In genomic region chr17:61128671-61129115, GRCh38 we compare ENCODE assay signal across 1 cellular context.
TF ChIP-seq lines count a peak whose summit lies in the region.

No MANE protein-coding gene starts in this region.

TF ChIP-seq in IMR-90, 13 proteins besides CTCF, POLR2A, EP300 and RAD21 (continued from another document):
- TF ChIP-seq ELK1 (IDR thresholded peaks at IDR 0.05; ENCODE audit: borderline replicate concordance, low read depth, low read length) (no peak), NFE2L2 (IDR thresholded peaks at IDR 0.05; ENCODE audit: low read depth, low read length) (no peak), BHLHE40 (IDR thresholded peaks at IDR 0.05; ENCODE audit: low read depth, low read length) (no peak), CHD1 (IDR thresholded peaks at IDR 0.05; ENCODE audit: low read depth, low read length) (no peak)
